In genomic region chr1:32179443-32180185, GRCh38 we compare ENCODE assay signal across 1 cellular context.
TF ChIP-seq lines count a peak whose summit lies in the region.

Gene TXLNA, plus strand, starts transcription at chr1:32179675. Its CDS starts 671 bp downstream, at chr1:32180346.

TF ChIP-seq in K562, 482 proteins besides CTCF, POLR2A, EP300 and RAD21 (continued from another document and continues in another):
- TF ChIP-seq, protein P1, sequence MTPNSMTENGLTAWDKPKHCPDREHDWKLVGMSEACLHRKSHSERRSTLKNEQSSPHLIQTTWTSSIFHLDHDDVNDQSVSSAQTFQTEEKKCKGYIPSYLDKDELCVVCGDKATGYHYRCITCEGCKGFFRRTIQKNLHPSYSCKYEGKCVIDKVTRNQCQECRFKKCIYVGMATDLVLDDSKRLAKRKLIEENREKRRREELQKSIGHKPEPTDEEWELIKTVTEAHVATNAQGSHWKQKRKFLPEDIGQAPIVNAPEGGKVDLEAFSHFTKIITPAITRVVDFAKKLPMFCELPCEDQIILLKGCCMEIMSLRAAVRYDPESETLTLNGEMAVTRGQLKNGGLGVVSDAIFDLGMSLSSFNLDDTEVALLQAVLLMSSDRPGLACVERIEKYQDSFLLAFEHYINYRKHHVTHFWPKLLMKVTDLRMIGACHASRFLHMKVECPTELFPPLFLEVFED (CRISPR knock-in tag; conservative IDR thresholded peaks at IDR 0.05), result no peak; the same call in none of the 2 replicates
- TF ChIP-seq CCAR2 (IDR thresholded peaks at IDR 0.05; ENCODE audit: low read depth, low read length) (no peak), PYGO2 (tag; IDR thresholded peaks at IDR 0.05) (no peak), DLX4 (CRISPR knock-in tag; IDR thresholded peaks at IDR 0.05) (no peak), PHF8 (IDR thresholded peaks at IDR 0.05; ENCODE audit: borderline replicate concordance, low read length) (peak; percentile 94), SETDB1 (IDR thresholded peaks at IDR 0.05; ENCODE audit: low read length) (no peak), ZNF3 (CRISPR knock-in tag; IDR thresholded peaks at IDR 0.05) (no peak), HDAC1 (IDR thresholded peaks at IDR 0.05) (peak; percentile 18 to 98; a peak in 2 of 4 replicates), MYBL2 (IDR thresholded peaks at IDR 0.05; ENCODE audit: low read depth) (peak; percentile 41; the same call in 1 of the 2 replicates), MYBL2 (CRISPR knock-in tag; IDR thresholded peaks at IDR 0.05; ENCODE audit: borderline replicate concordance) (no peak), TFAM (CRISPR knock-in tag; conservative IDR thresholded peaks at IDR 0.05) (no peak), ZC3H4 (CRISPR knock-in tag; IDR thresholded peaks at IDR 0.05; ENCODE audit: borderline replicate concordance) (no peak), STAT5A (IDR thresholded peaks at IDR 0.05; ENCODE audit: borderline replicate concordance, low read length) (no peak), ZNF76 (CRISPR knock-in tag; IDR thresholded peaks at IDR 0.05; ENCODE audit: borderline replicate concordance) (0 out of 2 replicates have a peak, but pooled peaks have one; percentile 17), ZNF146 (CRISPR knock-in tag; IDR thresholded peaks at IDR 0.05; ENCODE audit: unreplicated experiment) (no peak), BCOR (IDR thresholded peaks at IDR 0.05) (no peak), ARID2 (IDR thresholded peaks at IDR 0.05) (no peak), ZNF184 (CRISPR knock-in tag; IDR thresholded peaks at IDR 0.05) (no peak), GATAD2A (IDR thresholded peaks at IDR 0.05) (peak; percentile 95), FOXP1 (CRISPR knock-in tag; IDR thresholded peaks at IDR 0.05) (peak; percentile 82), ZFP1 (CRISPR knock-in tag; IDR thresholded peaks at IDR 0.05) (no peak), CTBP1 (IDR thresholded peaks at IDR 0.05; ENCODE audit: borderline replicate concordance) (peak; percentile 80; the same call in 1 of the 2 replicates), ZBTB17 (CRISPR knock-in tag; IDR thresholded peaks at IDR 0.05) (peak; percentile 65; the same call in 1 of the 2 replicates), FOXJ2 (tag; IDR thresholded peaks at IDR 0.05) (peak; percentile 1; the same call in 1 of the 2 replicates), KDM1A (IDR thresholded peaks at IDR 0.05) (no peak), ZNF398 (CRISPR knock-in tag; IDR thresholded peaks at IDR 0.05) (no peak), HDAC3 (IDR thresholded peaks at IDR 0.05; ENCODE audit: borderline replicate concordance, partially characterized antibody) (no peak), PURB (CRISPR knock-in tag; IDR thresholded peaks at IDR 0.05; ENCODE audit: low read depth) (no peak), HEY1 (CRISPR knock-in tag; IDR thresholded peaks at IDR 0.05; ENCODE audit: borderline replicate concordance) (no peak), HDAC8 (tag; IDR thresholded peaks at IDR 0.05) (peak; percentile 87), E2F1 (CRISPR knock-in tag; IDR thresholded peaks at IDR 0.05) (peak; percentile 82), ZNF778 (CRISPR knock-in tag; IDR thresholded peaks at IDR 0.05) (no peak), JUN (IDR thresholded peaks at IDR 0.05; ENCODE audit: borderline replicate concordance, low read depth, low read length) (peak; percentile 57; the same call in 1 of the 2 replicates), JUN (CRISPR knock-in tag; IDR thresholded peaks at IDR 0.05; ENCODE audit: borderline replicate concordance) (no peak; the same call in 1 of the 2 replicates), TOE1 (IDR thresholded peaks at IDR 0.05; ENCODE audit: borderline replicate concordance) (0 out of 2 replicates have a peak, but pooled peaks have one; percentile 62), TOE1 (CRISPR knock-in tag; IDR thresholded peaks at IDR 0.05; ENCODE audit: borderline replicate concordance, low read depth) (peak; percentile 78), ZNF133 (CRISPR knock-in tag; IDR thresholded peaks at IDR 0.05) (no peak), FOSL1 (tag; conservative IDR thresholded peaks at IDR 0.05) (peak; percentile 54), ZFX (CRISPR knock-in tag; IDR thresholded peaks at IDR 0.05) (peak; percentile 73), SMC3 (conservative IDR thresholded peaks at IDR 0.05; ENCODE audit: insufficient read depth, low read depth, low read length) (0 out of 2 replicates have a peak, but pooled peaks have one; percentile 6), STAG1 (CRISPR knock-in tag; IDR thresholded peaks at IDR 0.05; ENCODE audit: borderline replicate concordance) (no peak), MBD2 (IDR thresholded peaks at IDR 0.05; ENCODE audit: borderline replicate concordance, low read depth) (peak; percentile 74; the same call in 1 of the 2 replicates), ZNF717 (CRISPR knock-in tag; IDR thresholded peaks at IDR 0.05) (no peak), XRCC4 (IDR thresholded peaks at IDR 0.05; ENCODE audit: extremely low read depth, insufficient read depth, insufficient read length) (no peak), ZNF232 (CRISPR knock-in tag; IDR thresholded peaks at IDR 0.05) (no peak), TEAD2 (tag; IDR thresholded peaks at IDR 0.05) (no peak), RBM22 (IDR thresholded peaks at IDR 0.05; ENCODE audit: low read depth, low read length, poor library complexity, severe bottlenecking) (peak; percentile 92), TRIM28 (IDR thresholded peaks at IDR 0.05) (no peak), E2F3 (CRISPR knock-in tag; IDR thresholded peaks at IDR 0.05) (peak; percentile 70), TBL1XR1 (IDR thresholded peaks at IDR 0.05; ENCODE audit: low read length in 2 of 2) (peak; percentile 14 to 34; a peak in 2 of 4 replicates), ZNF696 (CRISPR knock-in tag; conservative IDR thresholded peaks at IDR 0.05) (no peak), BRD4 (IDR thresholded peaks at IDR 0.05) (peak; percentile 83), SMARCB1 (IDR thresholded peaks at IDR 0.05; ENCODE audit: insufficient read length, low read depth) (no peak)
- TF ChIP-seq, protein P2, sequence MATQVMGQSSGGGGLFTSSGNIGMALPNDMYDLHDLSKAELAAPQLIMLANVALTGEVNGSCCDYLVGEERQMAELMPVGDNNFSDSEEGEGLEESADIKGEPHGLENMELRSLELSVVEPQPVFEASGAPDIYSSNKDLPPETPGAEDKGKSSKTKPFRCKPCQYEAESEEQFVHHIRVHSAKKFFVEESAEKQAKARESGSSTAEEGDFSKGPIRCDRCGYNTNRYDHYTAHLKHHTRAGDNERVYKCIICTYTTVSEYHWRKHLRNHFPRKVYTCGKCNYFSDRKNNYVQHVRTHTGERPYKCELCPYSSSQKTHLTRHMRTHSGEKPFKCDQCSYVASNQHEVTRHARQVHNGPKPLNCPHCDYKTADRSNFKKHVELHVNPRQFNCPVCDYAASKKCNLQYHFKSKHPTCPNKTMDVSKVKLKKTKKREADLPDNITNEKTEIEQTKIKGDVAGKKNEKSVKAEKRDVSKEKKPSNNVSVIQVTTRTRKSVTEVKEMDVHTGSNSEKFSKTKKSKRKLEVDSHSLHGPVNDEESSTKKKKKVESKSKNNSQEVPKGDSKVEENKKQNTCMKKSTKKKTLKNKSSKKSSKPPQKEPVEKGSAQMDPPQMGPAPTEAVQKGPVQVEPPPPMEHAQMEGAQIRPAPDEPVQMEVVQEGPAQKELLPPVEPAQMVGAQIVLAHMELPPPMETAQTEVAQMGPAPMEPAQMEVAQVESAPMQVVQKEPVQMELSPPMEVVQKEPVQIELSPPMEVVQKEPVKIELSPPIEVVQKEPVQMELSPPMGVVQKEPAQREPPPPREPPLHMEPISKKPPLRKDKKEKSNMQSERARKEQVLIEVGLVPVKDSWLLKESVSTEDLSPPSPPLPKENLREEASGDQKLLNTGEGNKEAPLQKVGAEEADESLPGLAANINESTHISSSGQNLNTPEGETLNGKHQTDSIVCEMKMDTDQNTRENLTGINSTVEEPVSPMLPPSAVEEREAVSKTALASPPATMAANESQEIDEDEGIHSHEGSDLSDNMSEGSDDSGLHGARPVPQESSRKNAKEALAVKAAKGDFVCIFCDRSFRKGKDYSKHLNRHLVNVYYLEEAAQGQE (CRISPR knock-in tag; IDR thresholded peaks at IDR 0.05; ENCODE audit: low read depth), result peak; percentile 82
- TF ChIP-seq, protein P3, sequence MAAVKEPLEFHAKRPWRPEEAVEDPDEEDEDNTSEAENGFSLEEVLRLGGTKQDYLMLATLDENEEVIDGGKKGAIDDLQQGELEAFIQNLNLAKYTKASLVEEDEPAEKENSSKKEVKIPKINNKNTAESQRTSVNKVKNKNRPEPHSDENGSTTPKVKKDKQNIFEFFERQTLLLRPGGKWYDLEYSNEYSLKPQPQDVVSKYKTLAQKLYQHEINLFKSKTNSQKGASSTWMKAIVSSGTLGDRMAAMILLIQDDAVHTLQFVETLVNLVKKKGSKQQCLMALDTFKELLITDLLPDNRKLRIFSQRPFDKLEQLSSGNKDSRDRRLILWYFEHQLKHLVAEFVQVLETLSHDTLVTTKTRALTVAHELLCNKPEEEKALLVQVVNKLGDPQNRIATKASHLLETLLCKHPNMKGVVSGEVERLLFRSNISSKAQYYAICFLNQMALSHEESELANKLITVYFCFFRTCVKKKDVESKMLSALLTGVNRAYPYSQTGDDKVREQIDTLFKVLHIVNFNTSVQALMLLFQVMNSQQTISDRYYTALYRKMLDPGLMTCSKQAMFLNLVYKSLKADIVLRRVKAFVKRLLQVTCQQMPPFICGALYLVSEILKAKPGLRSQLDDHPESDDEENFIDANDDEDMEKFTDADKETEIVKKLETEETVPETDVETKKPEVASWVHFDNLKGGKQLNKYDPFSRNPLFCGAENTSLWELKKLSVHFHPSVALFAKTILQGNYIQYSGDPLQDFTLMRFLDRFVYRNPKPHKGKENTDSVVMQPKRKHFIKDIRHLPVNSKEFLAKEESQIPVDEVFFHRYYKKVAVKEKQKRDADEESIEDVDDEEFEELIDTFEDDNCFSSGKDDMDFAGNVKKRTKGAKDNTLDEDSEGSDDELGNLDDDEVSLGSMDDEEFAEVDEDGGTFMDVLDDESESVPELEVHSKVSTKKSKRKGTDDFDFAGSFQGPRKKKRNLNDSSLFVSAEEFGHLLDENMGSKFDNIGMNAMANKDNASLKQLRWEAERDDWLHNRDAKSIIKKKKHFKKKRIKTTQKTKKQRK (IDR thresholded peaks at IDR 0.05; ENCODE audit: borderline replicate concordance, low read depth, low read length), result no peak
- TF ChIP-seq, protein P4, sequence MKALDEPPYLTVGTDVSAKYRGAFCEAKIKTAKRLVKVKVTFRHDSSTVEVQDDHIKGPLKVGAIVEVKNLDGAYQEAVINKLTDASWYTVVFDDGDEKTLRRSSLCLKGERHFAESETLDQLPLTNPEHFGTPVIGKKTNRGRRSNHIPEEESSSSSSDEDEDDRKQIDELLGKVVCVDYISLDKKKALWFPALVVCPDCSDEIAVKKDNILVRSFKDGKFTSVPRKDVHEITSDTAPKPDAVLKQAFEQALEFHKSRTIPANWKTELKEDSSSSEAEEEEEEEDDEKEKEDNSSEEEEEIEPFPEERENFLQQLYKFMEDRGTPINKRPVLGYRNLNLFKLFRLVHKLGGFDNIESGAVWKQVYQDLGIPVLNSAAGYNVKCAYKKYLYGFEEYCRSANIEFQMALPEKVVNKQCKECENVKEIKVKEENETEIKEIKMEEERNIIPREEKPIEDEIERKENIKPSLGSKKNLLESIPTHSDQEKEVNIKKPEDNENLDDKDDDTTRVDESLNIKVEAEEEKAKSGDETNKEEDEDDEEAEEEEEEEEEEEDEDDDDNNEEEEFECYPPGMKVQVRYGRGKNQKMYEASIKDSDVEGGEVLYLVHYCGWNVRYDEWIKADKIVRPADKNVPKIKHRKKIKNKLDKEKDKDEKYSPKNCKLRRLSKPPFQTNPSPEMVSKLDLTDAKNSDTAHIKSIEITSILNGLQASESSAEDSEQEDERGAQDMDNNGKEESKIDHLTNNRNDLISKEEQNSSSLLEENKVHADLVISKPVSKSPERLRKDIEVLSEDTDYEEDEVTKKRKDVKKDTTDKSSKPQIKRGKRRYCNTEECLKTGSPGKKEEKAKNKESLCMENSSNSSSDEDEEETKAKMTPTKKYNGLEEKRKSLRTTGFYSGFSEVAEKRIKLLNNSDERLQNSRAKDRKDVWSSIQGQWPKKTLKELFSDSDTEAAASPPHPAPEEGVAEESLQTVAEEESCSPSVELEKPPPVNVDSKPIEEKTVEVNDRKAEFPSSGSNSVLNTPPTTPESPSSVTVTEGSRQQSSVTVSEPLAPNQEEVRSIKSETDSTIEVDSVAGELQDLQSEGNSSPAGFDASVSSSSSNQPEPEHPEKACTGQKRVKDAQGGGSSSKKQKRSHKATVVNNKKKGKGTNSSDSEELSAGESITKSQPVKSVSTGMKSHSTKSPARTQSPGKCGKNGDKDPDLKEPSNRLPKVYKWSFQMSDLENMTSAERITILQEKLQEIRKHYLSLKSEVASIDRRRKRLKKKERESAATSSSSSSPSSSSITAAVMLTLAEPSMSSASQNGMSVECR (CRISPR knock-in tag; IDR thresholded peaks at IDR 0.05), result peak; percentile 48; the same call in 1 of the 2 replicates
- TF ChIP-seq, protein P5, sequence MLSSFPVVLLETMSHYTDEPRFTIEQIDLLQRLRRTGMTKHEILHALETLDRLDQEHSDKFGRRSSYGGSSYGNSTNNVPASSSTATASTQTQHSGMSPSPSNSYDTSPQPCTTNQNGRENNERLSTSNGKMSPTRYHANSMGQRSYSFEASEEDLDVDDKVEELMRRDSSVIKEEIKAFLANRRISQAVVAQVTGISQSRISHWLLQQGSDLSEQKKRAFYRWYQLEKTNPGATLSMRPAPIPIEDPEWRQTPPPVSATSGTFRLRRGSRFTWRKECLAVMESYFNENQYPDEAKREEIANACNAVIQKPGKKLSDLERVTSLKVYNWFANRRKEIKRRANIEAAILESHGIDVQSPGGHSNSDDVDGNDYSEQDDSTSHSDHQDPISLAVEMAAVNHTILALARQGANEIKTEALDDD (IDR thresholded peaks at IDR 0.05), result no peak
